In genomic region chr6:100126682-100127484, GRCh38 we compare ENCODE assay signal across 14 cellular contexts.
A peak's percentile ranks its signal among the peaks of the same experiment; 100 is the strongest.
DNase-seq lines count a peak whose midpoint lies in the region; ATAC-seq, FAIRE-seq and TF ChIP-seq lines count a peak whose summit lies in the region.
"Had no signal": no experiment of that assay in that cellular context is flagged by ENCODE, and none has a peak within 500 bp of the region (broad histone marks: within the 10 kb centered on the region; RNA-seq: fewer than 3 reads in every experiment).

No MANE protein-coding gene starts in this region.

- H4K20me1 ChIP-seq in K562 (replicated peaks; ENCODE audit: control insufficient read depth, insufficient read depth, low read length), result no peaks in the 10 kb centered on the region

- no peak for DNase-seq in K562 (ENCODE audit: extremely low read depth in 1 of 4, low spot score in 3 of 4)
- no peak for DNase-seq in effector memory CD8-positive, alpha-beta T cell
- DNase-seq: activated CD4-positive, alpha-beta T cell treated with anti-CD3 and anti-CD28 coated beads, Interleukin-2, amount 50 U/mL, for 1 hour; MV-4-11; NCI-H510A had no signal

- H3K9me1 ChIP-seq in K562 (ENCODE audit: control insufficient read depth, insufficient read depth, low read length), result no peaks in the 10 kb centered on the region

- 0% methylated on average over 8 of the region's 8 CpGs for WGBS in K562 (ENCODE audit: insufficient coverage, low coverage, missing lambda C conversion rate)

- no peaks in the 10 kb centered on the region for H3K79me2 ChIP-seq in K562 (ENCODE audit: control insufficient read depth, insufficient read depth, low read length)

- no peak overlapping the region for H3K4me2 ChIP-seq in K562 (ENCODE audit: insufficient read depth, low read length)

- no peak overlapping the region for H3K4me3 Mint-ChIP-seq in effector memory CD8-positive, alpha-beta T cell
- H3K4me3 Mint-ChIP-seq: neural crest cell had no signal

- H3K9ac ChIP-seq in K562 (ENCODE audit: insufficient read depth in 1 of 2, low read depth in 2 of 2, low read length in 2 of 2), result no peak overlapping the region

- H3K27me3 ChIP-seq in K562 (ENCODE audit: control insufficient read depth in 2 of 2, insufficient read depth in 2 of 2, low read length in 2 of 2), result no peaks in the 10 kb centered on the region

- H3K27ac Mint-ChIP-seq in effector memory CD8-positive, alpha-beta T cell, result no peak overlapping the region
- H3K27ac Mint-ChIP-seq: activated naive CD4-positive, alpha-beta T cell treated with anti-CD3 and anti-CD28 coated beads, Interleukin-2, amount 50 U/mL, for 72 hours had no signal

- peak in 2 of 3 experiments; percentile 14 to 38; a peak in 1 of 6 replicates for TF ChIP-seq CTCF in K562 (IDR thresholded peaks at IDR 0.05 in 2 of 3, conservative IDR thresholded peaks at IDR 0.05 in 1 of 3; ENCODE audit: insufficient read depth in 2 of 3, low read depth in 1 of 3, low read length in 3 of 3)

- TF ChIP-seq POLR2A in K562 (conservative IDR thresholded peaks at IDR 0.05), result no peak

- H3K36me3 ChIP-seq in K562 (ENCODE audit: control insufficient read depth, insufficient read depth, low read length), result no peaks in the 10 kb centered on the region

- POLR2A ChIA-PET in K562 (lab: Yijun Ruan, JAX), result interaction anchor here (0.6 kb wide), 1 partner anchor 703 kb away, joined by 3 read pairs; no protein-coding TSS in a partner anchor

- peaks cover 6 to 16% of the 10 kb centered on the region in 2 donors for H3K27me3 Mint-ChIP-seq in effector memory CD8-positive, alpha-beta T cell

- no peaks in the 10 kb centered on the region for H3K36me3 Mint-ChIP-seq in effector memory CD8-positive, alpha-beta T cell (ENCODE audit: insufficient read depth)

- peak; percentile 26 to 35; a peak in 1 of 4 replicates for TF ChIP-seq RAD21 in K562 (CRISPR knock-in tag; conservative IDR thresholded peaks at IDR 0.05 in 1 of 2, IDR thresholded peaks at IDR 0.05 in 1 of 2)

- H3K4me1 ChIP-seq in K562 (replicated peaks in 1 of 2; ENCODE audit: control insufficient read depth in 2 of 2, insufficient read depth in 2 of 2, low read length in 2 of 2), result no peaks in the 10 kb centered on the region

- H3K9me3 ChIP-seq in K562 (replicated peaks; ENCODE audit: control insufficient read depth, insufficient read depth, low read depth, low read length), result no peaks in the 10 kb centered on the region

- no peak for FAIRE-seq in K562 (lab: Jason Lieb, UNC)

- in situ Hi-C loops in K562 (cut with MboI), result no loop called here

- no peak overlapping the region for H2AFZ ChIP-seq in K562 (ENCODE audit: low read depth, low read length)

- CTCF ChIA-PET in K562 (lab: Yijun Ruan, JAX; ENCODE audit: low intra/inter-chr PET ratio), result interaction anchor here (0.6 kb wide), 1 partner anchor 529 kb away, joined by 3 read pairs; no protein-coding TSS in a partner anchor

- intact Hi-C loops in K562 (cut with micrococcal nuclease), result no loop called here

- H3K27ac ChIP-seq in K562 (ENCODE audit: extremely low read depth, low read depth, low read length), result no peak overlapping the region; the same call in 2 of the 3 replicates
- H3K27ac ChIP-seq: skin epidermis had no signal

- BruUV-seq in K562 (replicated peaks; lab: Mats Ljungman, UMichigan), result no TSS peak

- no peaks in the 10 kb centered on the region for H3K9me3 Mint-ChIP-seq in effector memory CD8-positive, alpha-beta T cell

- TF ChIP-seq EP300 in K562 (IDR thresholded peaks at IDR 0.05; ENCODE audit: low read length), result no peak

- H3K4me3 ChIP-seq in K562, result no peak overlapping the region
- H3K4me3 ChIP-seq: skin epidermis had no signal

- peak; percentile 64 for ATAC-seq in GM18498 (IDR thresholded peaks at IDR 0.05; ENCODE audit: unreplicated experiment)
- ATAC-seq in GM19324 (IDR thresholded peaks at IDR 0.05; ENCODE audit: low FRiP score, unreplicated experiment), result peak; percentile 49
- peak; percentile 85 for ATAC-seq in HG03378 (IDR thresholded peaks at IDR 0.05; ENCODE audit: unreplicated experiment)
- peak; percentile 29; the same call in 1 of the 3 replicates for ATAC-seq in K562
- ATAC-seq in HG02973 (IDR thresholded peaks at IDR 0.05; ENCODE audit: unreplicated experiment), result no peak
- no peak for ATAC-seq in effector memory CD8-positive, alpha-beta T cell (replicated peaks)
- ATAC-seq in GM21825 (IDR thresholded peaks at IDR 0.05; ENCODE audit: unreplicated experiment), result no peak
- ATAC-seq in GM18858 (IDR thresholded peaks at IDR 0.05; ENCODE audit: unreplicated experiment), result no peak
- ATAC-seq: activated naive CD4-positive, alpha-beta T cell treated with anti-CD3 and anti-CD28 coated beads, Interleukin-2, amount 50 U/mL, for 72 hours had no signal

- no peaks in the 10 kb centered on the region for H3K4me1 Mint-ChIP-seq in effector memory CD8-positive, alpha-beta T cell (ENCODE audit: low read depth in 2 of 2)
- H3K4me1 Mint-ChIP-seq: neural crest cell had no signal

TF ChIP-seq in K562, 482 proteins besides CTCF, POLR2A, EP300 and RAD21:
- no peak for TF ChIP-seq PYGO2 (tag; IDR thresholded peaks at IDR 0.05)

Comparison
In these comparisons a context has a peak if more than half of its experiments do, and no peak if none do; other contexts are left out.
1. ATAC-seq: peak in GM18498 (single experiment), GM19324 (single experiment), HG03378 (single experiment) and K562 (single experiment); none in HG02973 (single experiment), effector memory CD8-positive, alpha-beta T cell (single experiment), GM21825 (single experiment) and GM18858 (single experiment).